In the genomic region with DNA sequence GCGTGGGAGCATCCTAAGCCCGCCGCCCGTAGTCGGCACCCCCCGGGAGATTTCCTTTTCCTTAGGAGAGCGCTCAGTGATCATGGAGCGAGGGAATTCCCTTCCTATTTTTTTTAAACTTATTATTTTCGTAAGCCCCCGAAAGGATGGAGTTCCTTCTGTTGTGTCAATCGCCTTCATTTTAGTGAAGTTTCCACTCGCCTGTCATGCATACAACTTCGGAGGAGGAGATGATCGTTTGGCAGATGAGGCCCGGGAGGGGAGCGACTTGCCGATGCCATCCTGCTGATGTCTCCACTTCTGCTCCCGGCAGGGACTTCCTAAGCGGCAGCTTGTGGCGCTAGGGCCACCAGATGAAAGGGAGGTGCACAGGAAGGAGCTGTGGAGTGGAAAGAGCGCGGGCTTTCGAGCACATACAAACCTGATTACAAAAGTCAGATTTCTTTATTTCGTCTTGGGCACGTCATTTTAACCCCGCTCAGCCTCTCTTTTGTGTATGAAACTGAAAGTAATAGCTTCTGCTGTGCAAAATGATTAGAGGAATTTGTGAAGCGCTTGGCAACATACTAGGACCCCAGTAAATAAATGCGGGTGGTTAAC, we compare ENCODE assay signal across 8 cellular contexts. TPM values are rescaled to one million over a fixed set of nuclear protein-coding genes. Genes with fewer than 3 reads are reported as not detected.
DNase-seq lines count a peak whose midpoint lies in the region; ATAC-seq and TF ChIP-seq lines count a peak whose summit lies in the region.

A gene with protein sequence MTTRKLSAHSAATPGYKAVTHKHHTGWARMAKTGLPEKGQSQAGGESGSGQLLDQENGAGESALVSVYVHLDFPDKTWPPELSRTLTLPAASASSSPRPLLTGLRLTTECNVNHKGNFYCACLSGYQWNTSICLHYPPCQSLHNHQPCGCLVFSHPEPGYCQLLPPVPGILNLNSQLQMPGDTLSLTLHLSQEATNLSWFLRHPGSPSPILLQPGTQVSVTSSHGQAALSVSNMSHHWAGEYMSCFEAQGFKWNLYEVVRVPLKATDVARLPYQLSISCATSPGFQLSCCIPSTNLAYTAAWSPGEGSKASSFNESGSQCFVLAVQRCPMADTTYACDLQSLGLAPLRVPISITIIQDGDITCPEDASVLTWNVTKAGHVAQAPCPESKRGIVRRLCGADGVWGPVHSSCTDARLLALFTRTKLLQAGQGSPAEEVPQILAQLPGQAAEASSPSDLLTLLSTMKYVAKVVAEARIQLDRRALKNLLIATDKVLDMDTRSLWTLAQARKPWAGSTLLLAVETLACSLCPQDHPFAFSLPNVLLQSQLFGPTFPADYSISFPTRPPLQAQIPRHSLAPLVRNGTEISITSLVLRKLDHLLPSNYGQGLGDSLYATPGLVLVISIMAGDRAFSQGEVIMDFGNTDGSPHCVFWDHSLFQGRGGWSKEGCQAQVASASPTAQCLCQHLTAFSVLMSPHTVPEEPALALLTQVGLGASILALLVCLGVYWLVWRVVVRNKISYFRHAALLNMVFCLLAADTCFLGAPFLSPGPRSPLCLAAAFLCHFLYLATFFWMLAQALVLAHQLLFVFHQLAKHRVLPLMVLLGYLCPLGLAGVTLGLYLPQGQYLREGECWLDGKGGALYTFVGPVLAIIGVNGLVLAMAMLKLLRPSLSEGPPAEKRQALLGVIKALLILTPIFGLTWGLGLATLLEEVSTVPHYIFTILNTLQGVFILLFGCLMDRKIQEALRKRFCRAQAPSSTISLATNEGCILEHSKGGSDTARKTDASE (minus strand): TSS at position 336 of the 600 bp plus-strand sequence. CDS start 555 bp downstream, outside the sequence.

- peaks cover 14% of the 10 kb centered on the region for H3K36me3 Mint-ChIP-seq in activated CD4-positive, alpha-beta memory T cell treated with anti-CD3 and anti-CD28 coated beads for 36 hours

- H3K27ac Mint-ChIP-seq in activated CD4-positive, alpha-beta memory T cell treated with anti-CD3 and anti-CD28 coated beads for 36 hours: peak within 1 kb of the TSS; percentile 94

- no peaks in the 10 kb centered on the region for H3K9me3 ChIP-seq in ectodermal cell (ENCODE audit: control insufficient read depth, low read length)

- peaks cover 36% of the 10 kb centered on the region for H3K4me1 Mint-ChIP-seq in activated CD4-positive, alpha-beta memory T cell treated with anti-CD3 and anti-CD28 coated beads for 36 hours (ENCODE audit: low read depth)

- H3K36me3 ChIP-seq in ectodermal cell (ENCODE audit: control insufficient read depth, insufficient read depth, low read length): no peaks in the 10 kb centered on the region

- intact Hi-C loops in activated CD4-positive, alpha-beta memory T cell treated with anti-CD3 and anti-CD28 coated beads for 36 hours (cut with micrococcal nuclease): loop anchor here (2.0 to 5.0 kb wide), 2 partner anchors 14 to 1304 kb away; partner anchors contain the start of gene EFR3B

- peak within 1 kb of the TSS; percentile 93 for H3K4me3 Mint-ChIP-seq in activated CD4-positive, alpha-beta memory T cell treated with anti-CD3 and anti-CD28 coated beads for 36 hours

- ATAC-seq in HG02938 (IDR thresholded peaks at IDR 0.05; ENCODE audit: unreplicated experiment): no peak

- H3K27ac ChIP-seq in ectodermal cell (ENCODE audit: insufficient read depth, low read depth, low read length, poor library complexity, severe bottlenecking): peak within 1 kb of the TSS; percentile 89

- DNase-seq in AG10803 (ENCODE audit: low read depth) (peak; percentile 36), H4 (ENCODE audit: low spot score) (peak; percentile 27), NCI-H748 (lab: John Stamatoyannopoulos, UW; ENCODE audit: unreplicated experiment) (peak; percentile 84), lung microvascular endothelial cell (ENCODE audit: low read depth in 2 of 2) (peak; percentile 43 to 58)
- DNase-seq in activated CD4-positive, alpha-beta memory T cell treated with anti-CD3 and anti-CD28 coated beads for 36 hours: peak; percentile 81
- peak; percentile 28 for DNase-seq in stimulated activated CD8-positive, alpha-beta memory T cell treated with anti-CD3 and anti-CD28 coated beads, Interleukin-12 subunit alpha, Interleukin-12 subunit beta, amount 100 ng/mL, for 1 hour (ENCODE audit: low read depth)

- H3K27me3 Mint-ChIP-seq in activated CD4-positive, alpha-beta memory T cell treated with anti-CD3 and anti-CD28 coated beads for 36 hours: no peaks in the 10 kb centered on the region

- POLR2A ChIA-PET in activated CD4-positive, alpha-beta memory T cell treated with anti-CD3 and anti-CD28 coated beads for 36 hours (lab: Charles Lee): interaction anchor here (0.8 to 3.7 kb wide), 7 partner anchors 9 to 313 kb away, joined by 3 to 34 read pairs (median 4); partner anchors contain the start of genes HADHA, HADHB and RAB10

- CTCF ChIA-PET in activated CD4-positive, alpha-beta memory T cell treated with anti-CD3 and anti-CD28 coated beads for 36 hours (lab: Charles Lee): interaction anchor here (1.3 to 1.4 kb wide), 2 partner anchors 9 to 102 kb away, joined by 6 to 7 read pairs; partner anchors contain the start of genes HADHA and HADHB

- 1 to 2% methylated on average over 28 of the region's 28 CpGs for WGBS in ectodermal cell, 2 experiments

- peaks cover 5% of the 10 kb centered on the region for H3K4me1 ChIP-seq in ectodermal cell (ENCODE audit: control insufficient read depth, insufficient read depth, low read length)

- H3K9me3 Mint-ChIP-seq in activated CD4-positive, alpha-beta memory T cell treated with anti-CD3 and anti-CD28 coated beads for 36 hours: no peaks in the 10 kb centered on the region

- TF ChIP-seq CTCF in AG10803 (conservative IDR thresholded peaks at IDR 0.05; ENCODE audit: low read length): no peak

- peak within 1 kb of the TSS; percentile 94 for H3K4me3 ChIP-seq in AG10803 (ENCODE audit: low read length)
- H3K4me3 ChIP-seq in ectodermal cell (ENCODE audit: insufficient read depth, low read depth, low read length): peak within 1 kb of the TSS; percentile 88

- no peaks in the 10 kb centered on the region for H3K27me3 ChIP-seq in ectodermal cell (ENCODE audit: control insufficient read depth, insufficient read depth, low read length, poor library complexity, severe bottlenecking)

RNA-seq across cellular contexts. Expression of the gene that starts here (rescaled TPM):
- 0.02 TPM in 1 of 2 replicates, not detected in the other for total RNA-seq in H4 (2014; rRNA removed; shearing (Covaris generic))
- 1 to 10 TPM; 1.4 to 3.7 TPM for total RNA-seq in activated CD4-positive, alpha-beta memory T cell treated with anti-CD3 and anti-CD28 coated beads for 36 hours
- polyA plus RNA-seq in ectodermal cell (2013, experiment 1 of 4): 0.35 TPM
- polyA plus RNA-seq in ectodermal cell (2013, experiment 2 of 4): 0.64 TPM
- 0.85 TPM for polyA plus RNA-seq in ectodermal cell (2013, experiment 3 of 4)
- 0.24 TPM for polyA plus RNA-seq in ectodermal cell (2013, experiment 4 of 4)
- total RNA-seq in lung microvascular endothelial cell: under 0.01 TPM in 2 replicates

Comparison
In these comparisons a context has a peak if more than half of its experiments do, and no peak if none do; other contexts are left out.
1. Peak in DNase-seq in H4; RNA of the gene not detected or under 1 TPM.
2. Peak in DNase-seq in lung microvascular endothelial cell; RNA of the gene not detected or under 1 TPM.
3. DNase-seq: peak in every context shown above with its lines; median percentile 84 in NCI-H748; 81 in activated CD4-positive, alpha-beta memory T cell treated with anti-CD3 and anti-CD28 coated beads for 36 hours; 50 in lung microvascular endothelial cell; 36 in AG10803; 28 in stimulated activated CD8-positive, alpha-beta memory T cell treated with anti-CD3 and anti-CD28 coated beads, Interleukin-12 subunit alpha, Interleukin-12 subunit beta, amount 100 ng/mL, for 1 hour; 27 in H4.